In the genomic region with DNA sequence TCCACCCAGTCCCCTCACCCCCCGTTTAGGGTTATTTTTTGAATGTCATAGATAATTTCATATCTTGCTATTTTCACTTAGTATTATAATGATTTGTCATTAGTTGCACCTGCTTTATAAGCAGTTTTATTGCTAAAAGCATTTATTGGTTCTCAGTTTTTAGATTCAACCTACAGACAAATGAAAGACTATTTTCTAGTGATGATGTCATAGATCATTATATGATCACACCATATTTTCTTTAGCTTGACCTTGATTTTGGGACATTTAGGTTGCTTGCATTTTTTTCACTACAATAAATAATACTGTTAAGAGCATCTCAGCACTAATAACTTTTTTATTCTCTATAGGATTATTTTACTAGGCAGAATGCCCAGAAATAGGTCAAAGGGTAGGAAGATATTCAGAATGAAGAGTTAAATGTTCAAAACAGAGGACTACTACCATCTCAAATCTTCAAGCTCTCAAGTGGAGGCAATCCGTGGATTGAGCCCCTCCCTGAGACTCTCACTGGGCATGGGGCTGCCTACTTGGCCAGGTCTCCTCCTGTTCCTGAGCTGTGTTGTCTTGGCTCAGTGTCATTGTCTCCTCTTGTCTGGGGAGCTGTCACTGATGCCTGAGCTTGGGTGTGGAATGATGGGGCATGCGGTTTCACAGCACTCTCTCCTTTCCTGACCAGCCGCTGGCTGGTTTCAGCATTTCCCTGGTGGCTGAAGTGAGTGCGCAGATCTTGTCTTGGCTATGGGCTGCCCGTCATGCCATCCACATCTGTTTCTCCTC, we compare ENCODE assay signal across 19 cellular contexts. TPM values are rescaled to one million over a fixed set of nuclear protein-coding genes. Genes with fewer than 3 reads are reported as not detected.
DNase-seq lines count a peak whose midpoint lies in the region; ATAC-seq and TF ChIP-seq lines count a peak whose summit lies in the region.
"Had no signal": no experiment of that assay in that cellular context is flagged by ENCODE, and none has a peak within 500 bp of the region (broad histone marks: within the 10 kb centered on the region; RNA-seq: fewer than 3 reads in every experiment).

No MANE protein-coding gene starts in this region.

- WGBS in right cardiac atrium = 58% methylated on average over 6 of the region's 6 CpGs

- ATAC-seq in right cardiac atrium = peak; percentile 66 to 78
- no peak for ATAC-seq in stimulated activated naive CD8-positive, alpha-beta T cell treated with anti-CD3 and anti-CD28 coated beads, Interleukin-15, amount 100 ng/mL, for 72 hours
- no peak for ATAC-seq in HG03378 (IDR thresholded peaks at IDR 0.05; ENCODE audit: unreplicated experiment)

- no peaks in the 10 kb centered on the region for H3K36me3 Mint-ChIP-seq in activated T-helper 2 cell treated with anti-CD3 and anti-CD28 coated beads, Interferon-gamma antibody, Interleukin-2, Interleukin-4, amounts not matched to agents 10 μg/mL and 5 μg/mL and 100 μg/mL, durations not matched to agents 14 hours and 24 hours and 36 hours (ENCODE audit: low read depth)

- no peak overlapping the region for H3K4me3 Mint-ChIP-seq in activated T-helper 2 cell treated with anti-CD3 and anti-CD28 coated beads, Interferon-gamma antibody, Interleukin-2, Interleukin-4, amounts not matched to agents 10 μg/mL and 5 μg/mL and 100 μg/mL, durations not matched to agents 14 hours and 24 hours and 36 hours (ENCODE audit: low read depth)
- H3K4me3 Mint-ChIP-seq in stimulated activated naive CD8-positive, alpha-beta T cell treated with anti-CD3 and anti-CD28 coated beads, Interleukin-15, amount 100 ng/mL, for 72 hours = no peak overlapping the region

- H3K9me3 ChIP-seq in right cardiac atrium (ENCODE audit: control insufficient read depth, low read length) = no peaks in the 10 kb centered on the region
- H3K9me3 ChIP-seq: Peyer's patch had no signal

- peaks cover 2% of the 10 kb centered on the region for H3K4me1 Mint-ChIP-seq in activated T-helper 2 cell treated with anti-CD3 and anti-CD28 coated beads, Interferon-gamma antibody, Interleukin-2, Interleukin-4, amounts not matched to agents 10 μg/mL and 5 μg/mL and 100 μg/mL, durations not matched to agents 14 hours and 24 hours and 36 hours (ENCODE audit: low read depth)
- peaks cover 21% of the 10 kb centered on the region for H3K4me1 Mint-ChIP-seq in stimulated activated naive CD8-positive, alpha-beta T cell treated with anti-CD3 and anti-CD28 coated beads, Interleukin-15, amount 100 ng/mL, for 72 hours

- H3K9me3 Mint-ChIP-seq in activated T-helper 2 cell treated with anti-CD3 and anti-CD28 coated beads, Interferon-gamma antibody, Interleukin-2, Interleukin-4, amounts not matched to agents 10 μg/mL and 5 μg/mL and 100 μg/mL, durations not matched to agents 14 hours and 24 hours and 36 hours = no peaks in the 10 kb centered on the region
- H3K9me3 Mint-ChIP-seq in stimulated activated naive CD8-positive, alpha-beta T cell treated with anti-CD3 and anti-CD28 coated beads, Interleukin-15, amount 100 ng/mL, for 72 hours = peaks cover 0 to 4% of the 10 kb centered on the region in 2 donors

- H3K27ac Mint-ChIP-seq in activated T-helper 2 cell treated with anti-CD3 and anti-CD28 coated beads, Interferon-gamma antibody, Interleukin-2, Interleukin-4, amounts not matched to agents 10 μg/mL and 5 μg/mL and 100 μg/mL, durations not matched to agents 14 hours and 24 hours and 36 hours = no peak overlapping the region
- no peak overlapping the region for H3K27ac Mint-ChIP-seq in stimulated activated naive CD8-positive, alpha-beta T cell treated with anti-CD3 and anti-CD28 coated beads, Interleukin-15, amount 100 ng/mL, for 72 hours

- DNase-seq in LNCaP clone FGC (ENCODE audit: low read depth) (peak; percentile 17), brain pericyte (ENCODE audit: low read depth, low spot score) (peak; percentile 25), right cardiac atrium (no peak), posterior vena cava (ENCODE audit: low spot score) (peak; percentile 41)
- DNase-seq in activated T-helper 2 cell treated with anti-CD3 and anti-CD28 coated beads, Interferon-gamma antibody, Interleukin-2, Interleukin-4, amounts not matched to agents 10 μg/mL and 5 μg/mL and 100 μg/mL, durations not matched to agents 14 hours and 24 hours and 36 hours (ENCODE audit: low spot score) = no peak
- no peak for DNase-seq in stimulated activated naive CD8-positive, alpha-beta T cell treated with anti-CD3 and anti-CD28 coated beads, Interleukin-15, amount 100 ng/mL, for 72 hours
- DNase-seq: ACHN, C1 segment of cervical spinal cord, NCI-H1048, NCI-H146, NCI-H2081, NCI-H2171 treated with DMSO at 0.1 percent for 48 hours, NCI-H446, NCI-H526 treated with DMSO at 0.1 percent for 48 hours, SHP77 had no signal

- no peaks in the 10 kb centered on the region for H3K27me3 Mint-ChIP-seq in activated T-helper 2 cell treated with anti-CD3 and anti-CD28 coated beads, Interferon-gamma antibody, Interleukin-2, Interleukin-4, amounts not matched to agents 10 μg/mL and 5 μg/mL and 100 μg/mL, durations not matched to agents 14 hours and 24 hours and 36 hours (ENCODE audit: low read depth)
- H3K27me3 Mint-ChIP-seq in stimulated activated naive CD8-positive, alpha-beta T cell treated with anti-CD3 and anti-CD28 coated beads, Interleukin-15, amount 100 ng/mL, for 72 hours = no peaks in the 10 kb centered on the region

- TF ChIP-seq CTCF in LNCaP clone FGC (IDR thresholded peaks at IDR 0.05; ENCODE audit: control insufficient read depth, extremely low read depth, insufficient read depth) = no peak

- no peaks in the 10 kb centered on the region for H3K27me3 ChIP-seq in right cardiac atrium (ENCODE audit: control insufficient read depth, insufficient read depth)
- H3K27me3 ChIP-seq: Peyer's patch had no signal

- H3K4me3 ChIP-seq in LNCaP clone FGC (ENCODE audit: low read depth, low read length) (no peak overlapping the region), right cardiac atrium (ENCODE audit: low read length) (no peak overlapping the region)
- H3K4me3 ChIP-seq: Peyer's patch, SK-N-MC had no signal

- intact Hi-C loops in right cardiac atrium (cut with DNase I) = no loop called here
- intact Hi-C loops in posterior vena cava (cut with DNase I) = no loop called here
- intact Hi-C loops in activated T-helper 2 cell treated with anti-CD3 and anti-CD28 coated beads, Interferon-gamma antibody, Interleukin-2, Interleukin-4, amounts not matched to agents 10 μg/mL and 5 μg/mL and 100 μg/mL, durations not matched to agents 14 hours and 24 hours and 36 hours (cut with micrococcal nuclease) = no loop called here

- peak overlapping the region; percentile 1 for H3K27ac ChIP-seq in right cardiac atrium (ENCODE audit: low read length)
- H3K27ac ChIP-seq: KMS-11, Peyer's patch, SK-N-MC had no signal

- no peaks in the 10 kb centered on the region for H3K4me1 ChIP-seq in right cardiac atrium (ENCODE audit: control insufficient read depth, insufficient read depth, low read length)
- H3K4me1 ChIP-seq: Peyer's patch had no signal

RNA-seq across cellular contexts. Expression of gene CHCHD6, which starts 28.4 kb away (rescaled TPM):
- total RNA-seq in right cardiac atrium (10 to 100 TPM in 1 of 4 donors, 1 to 10 TPM in 3; 7.1 to 10.5 (median 8.6) TPM), posterior vena cava (10 to 100 TPM in 1 of 2 donors, 1 to 10 TPM in 1; 7.3 to 10.1 TPM)
- polyA plus RNA-seq in right cardiac atrium = 9.3 TPM
- total RNA-seq in activated T-helper 2 cell treated with anti-CD3 and anti-CD28 coated beads, Interferon-gamma antibody, Interleukin-2, Interleukin-4, amounts not matched to agents 10 μg/mL and 5 μg/mL and 100 μg/mL, durations not matched to agents 14 hours and 24 hours and 36 hours = 9.1 and 15.7 TPM in 2 replicates

Comparison
In these comparisons a context has a peak if more than half of its experiments do, and no peak if none do; other contexts are left out.
1. DNase-seq: peak in LNCaP clone FGC (single experiment), brain pericyte (single experiment) and posterior vena cava (single experiment); none in right cardiac atrium (0 of 3), activated T-helper 2 cell treated with anti-CD3 and anti-CD28 coated beads, Interferon-gamma antibody, Interleukin-2, Interleukin-4, amounts not matched to agents 10 μg/mL and 5 μg/mL and 100 μg/mL, durations not matched to agents 14 hours and 24 hours and 36 hours (single experiment) and stimulated activated naive CD8-positive, alpha-beta T cell treated with anti-CD3 and anti-CD28 coated beads, Interleukin-15, amount 100 ng/mL, for 72 hours (0 of 2).
2. ATAC-seq: peak in right cardiac atrium (2 of 2); none in stimulated activated naive CD8-positive, alpha-beta T cell treated with anti-CD3 and anti-CD28 coated beads, Interleukin-15, amount 100 ng/mL, for 72 hours (single experiment) and HG03378 (single experiment).